In the genomic region with DNA sequence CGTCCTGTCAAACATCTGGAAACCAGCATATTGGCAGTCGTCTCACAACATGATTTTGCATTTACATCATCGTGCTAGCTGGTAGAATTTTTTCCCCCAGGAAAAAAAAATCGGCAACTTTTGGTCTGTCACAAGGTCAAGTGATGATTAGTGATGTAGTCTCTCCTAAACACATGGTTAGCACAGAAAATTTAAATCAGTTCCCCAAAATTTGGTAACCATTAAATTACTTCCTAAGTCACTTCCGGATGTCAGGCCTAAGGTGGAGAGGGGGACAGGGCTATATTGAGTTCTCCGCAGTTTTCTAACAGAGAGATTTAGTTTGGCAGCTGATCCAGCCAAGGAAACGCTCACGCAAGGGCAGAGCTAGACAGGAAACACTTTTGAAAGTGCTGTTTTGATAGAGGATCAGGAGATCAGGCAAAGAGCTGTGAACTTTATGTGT, we compare ENCODE assay signal across 1 cellular context.
TF ChIP-seq lines count a peak whose summit lies in the region.

No MANE protein-coding gene starts in this region.

TF ChIP-seq in WTC11, 78 proteins besides CTCF, POLR2A, EP300 and RAD21 (continued from another document):
- TF ChIP-seq, protein P1, sequence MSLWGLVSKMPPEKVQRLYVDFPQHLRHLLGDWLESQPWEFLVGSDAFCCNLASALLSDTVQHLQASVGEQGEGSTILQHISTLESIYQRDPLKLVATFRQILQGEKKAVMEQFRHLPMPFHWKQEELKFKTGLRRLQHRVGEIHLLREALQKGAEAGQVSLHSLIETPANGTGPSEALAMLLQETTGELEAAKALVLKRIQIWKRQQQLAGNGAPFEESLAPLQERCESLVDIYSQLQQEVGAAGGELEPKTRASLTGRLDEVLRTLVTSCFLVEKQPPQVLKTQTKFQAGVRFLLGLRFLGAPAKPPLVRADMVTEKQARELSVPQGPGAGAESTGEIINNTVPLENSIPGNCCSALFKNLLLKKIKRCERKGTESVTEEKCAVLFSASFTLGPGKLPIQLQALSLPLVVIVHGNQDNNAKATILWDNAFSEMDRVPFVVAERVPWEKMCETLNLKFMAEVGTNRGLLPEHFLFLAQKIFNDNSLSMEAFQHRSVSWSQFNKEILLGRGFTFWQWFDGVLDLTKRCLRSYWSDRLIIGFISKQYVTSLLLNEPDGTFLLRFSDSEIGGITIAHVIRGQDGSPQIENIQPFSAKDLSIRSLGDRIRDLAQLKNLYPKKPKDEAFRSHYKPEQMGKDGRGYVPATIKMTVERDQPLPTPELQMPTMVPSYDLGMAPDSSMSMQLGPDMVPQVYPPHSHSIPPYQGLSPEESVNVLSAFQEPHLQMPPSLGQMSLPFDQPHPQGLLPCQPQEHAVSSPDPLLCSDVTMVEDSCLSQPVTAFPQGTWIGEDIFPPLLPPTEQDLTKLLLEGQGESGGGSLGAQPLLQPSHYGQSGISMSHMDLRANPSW (CRISPR knock-in tag; conservative IDR thresholded peaks at IDR 0.05; ENCODE audit: low read depth) = no peak
- TF ChIP-seq, protein P2, sequence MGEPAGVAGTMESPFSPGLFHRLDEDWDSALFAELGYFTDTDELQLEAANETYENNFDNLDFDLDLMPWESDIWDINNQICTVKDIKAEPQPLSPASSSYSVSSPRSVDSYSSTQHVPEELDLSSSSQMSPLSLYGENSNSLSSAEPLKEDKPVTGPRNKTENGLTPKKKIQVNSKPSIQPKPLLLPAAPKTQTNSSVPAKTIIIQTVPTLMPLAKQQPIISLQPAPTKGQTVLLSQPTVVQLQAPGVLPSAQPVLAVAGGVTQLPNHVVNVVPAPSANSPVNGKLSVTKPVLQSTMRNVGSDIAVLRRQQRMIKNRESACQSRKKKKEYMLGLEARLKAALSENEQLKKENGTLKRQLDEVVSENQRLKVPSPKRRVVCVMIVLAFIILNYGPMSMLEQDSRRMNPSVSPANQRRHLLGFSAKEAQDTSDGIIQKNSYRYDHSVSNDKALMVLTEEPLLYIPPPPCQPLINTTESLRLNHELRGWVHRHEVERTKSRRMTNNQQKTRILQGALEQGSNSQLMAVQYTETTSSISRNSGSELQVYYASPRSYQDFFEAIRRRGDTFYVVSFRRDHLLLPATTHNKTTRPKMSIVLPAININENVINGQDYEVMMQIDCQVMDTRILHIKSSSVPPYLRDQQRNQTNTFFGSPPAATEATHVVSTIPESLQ (CRISPR knock-in tag; IDR thresholded peaks at IDR 0.05) = no peak
- TF ChIP-seq, protein P3, sequence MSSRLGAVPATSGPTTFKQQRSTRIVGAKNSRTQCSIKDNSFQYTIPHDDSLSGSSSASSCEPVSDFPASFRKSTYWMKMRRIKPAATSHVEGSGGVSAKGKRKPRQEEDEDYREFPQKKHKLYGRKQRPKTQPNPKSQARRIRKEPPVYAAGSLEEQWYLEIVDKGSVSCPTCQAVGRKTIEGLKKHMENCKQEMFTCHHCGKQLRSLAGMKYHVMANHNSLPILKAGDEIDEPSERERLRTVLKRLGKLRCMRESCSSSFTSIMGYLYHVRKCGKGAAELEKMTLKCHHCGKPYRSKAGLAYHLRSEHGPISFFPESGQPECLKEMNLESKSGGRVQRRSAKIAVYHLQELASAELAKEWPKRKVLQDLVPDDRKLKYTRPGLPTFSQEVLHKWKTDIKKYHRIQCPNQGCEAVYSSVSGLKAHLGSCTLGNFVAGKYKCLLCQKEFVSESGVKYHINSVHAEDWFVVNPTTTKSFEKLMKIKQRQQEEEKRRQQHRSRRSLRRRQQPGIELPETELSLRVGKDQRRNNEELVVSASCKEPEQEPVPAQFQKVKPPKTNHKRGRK (CRISPR knock-in tag; IDR thresholded peaks at IDR 0.05; ENCODE audit: borderline replicate concordance) = no peak
